1 cellular context compared by ENCODE assay signal in the genomic region with DNA sequence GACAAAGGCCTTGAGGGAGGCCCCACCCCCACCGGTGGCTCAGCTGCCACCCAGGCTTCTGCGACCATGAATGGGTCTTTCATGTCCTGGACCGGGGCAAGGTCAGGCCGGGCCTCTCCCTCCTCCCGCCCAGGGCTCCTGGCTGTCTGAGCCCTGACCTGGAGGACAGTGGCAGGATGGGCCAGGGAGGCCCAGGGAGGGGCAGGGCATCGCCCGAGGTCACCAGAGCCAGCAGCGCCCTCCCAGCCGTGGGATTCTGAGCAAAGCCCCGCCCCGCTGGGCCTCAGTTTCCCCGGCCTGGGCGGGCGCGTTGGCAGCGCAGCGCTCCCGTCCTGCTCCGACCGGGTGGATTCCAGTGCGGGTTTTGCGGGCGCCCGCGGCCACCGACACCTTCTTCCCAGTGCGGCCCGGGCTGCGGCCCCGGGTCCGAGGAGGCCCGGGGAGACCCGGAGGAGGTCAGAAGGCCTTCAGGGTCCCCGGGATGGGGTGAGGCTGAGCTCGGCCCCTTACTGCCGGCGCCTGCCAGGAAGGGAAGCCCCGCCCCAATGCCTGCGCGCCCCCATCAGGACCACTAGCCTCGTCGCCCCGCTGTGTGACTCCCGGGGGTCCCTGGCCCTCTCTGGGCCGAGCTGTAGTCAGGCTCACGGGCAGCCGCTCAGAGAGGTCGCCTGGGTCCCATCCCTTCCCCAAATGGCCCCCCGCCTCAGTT.
TF ChIP-seq lines count a peak whose summit lies in the region.

No MANE protein-coding gene starts in this region.

TF ChIP-seq in HEK293, 187 proteins besides CTCF, POLR2A, EP300 and RAD21 (continued from another document):
- TF ChIP-seq ZBTB7A (tag by site-specific recombination; IDR thresholded peaks at IDR 0.05; ENCODE audit: low read depth) (0 out of 2 replicates have a peak, but pooled peaks have one; percentile 12), ZNF600 (tag by site-specific recombination; IDR thresholded peaks at IDR 0.05) (no peak), ZIC2 (tag by site-specific recombination; IDR thresholded peaks at IDR 0.05) (peak; percentile 54), IKZF3 (tag by site-specific recombination; IDR thresholded peaks at IDR 0.05) (0 out of 2 replicates have a peak, but pooled peaks have one; percentile 5), ZNF146 (tag by site-specific recombination; IDR thresholded peaks at IDR 0.05) (0 out of 2 replicates have a peak, but pooled peaks have one; percentile 3), ZSCAN30 (tag by site-specific recombination; IDR thresholded peaks at IDR 0.05) (peak; percentile 71; the same call in 1 of the 2 replicates), ZEB2 (tag by site-specific recombination; IDR thresholded peaks at IDR 0.05) (peak; percentile 86), ZNF837 (tag by site-specific recombination; IDR thresholded peaks at IDR 0.05) (no peak), ZNF157 (tag by site-specific recombination; IDR thresholded peaks at IDR 0.05) (no peak), SP3 (tag by site-specific recombination; IDR thresholded peaks at IDR 0.05) (peak; percentile 51), ZNF544 (tag by site-specific recombination; IDR thresholded peaks at IDR 0.05) (no peak), ZBTB20 (tag by site-specific recombination; IDR thresholded peaks at IDR 0.05) (peak; percentile 34; the same call in 1 of the 2 replicates), SP2 (tag by site-specific recombination; IDR thresholded peaks at IDR 0.05) (0 out of 2 replicates have a peak, but pooled peaks have one; percentile 13), KLF16 (tag by site-specific recombination; IDR thresholded peaks at IDR 0.05) (peak; percentile 39; the same call in 1 of the 2 replicates), ZBTB21 (tag by site-specific recombination; IDR thresholded peaks at IDR 0.05) (no peak), ZNF776 (tag by site-specific recombination; IDR thresholded peaks at IDR 0.05; ENCODE audit: borderline replicate concordance) (peak; percentile 99), ZNF501 (tag by site-specific recombination; IDR thresholded peaks at IDR 0.05) (0 out of 2 replicates have a peak, but pooled peaks have one; percentile 31), ZNF792 (tag by site-specific recombination; IDR thresholded peaks at IDR 0.05) (0 out of 2 replicates have a peak, but pooled peaks have one; percentile 37), KLF8 (tag by site-specific recombination; IDR thresholded peaks at IDR 0.05) (peak; percentile 66; the same call in 1 of the 2 replicates), BCL11A (tag by site-specific recombination; IDR thresholded peaks at IDR 0.05; ENCODE audit: low read depth) (0 out of 2 replicates have a peak, but pooled peaks have one; percentile 5), GLIS1 (tag by site-specific recombination; IDR thresholded peaks at IDR 0.05) (peak; percentile 35), ZNF621 (tag by site-specific recombination; IDR thresholded peaks at IDR 0.05) (no peak), ZNF2 (tag by site-specific recombination; IDR thresholded peaks at IDR 0.05) (0 out of 2 replicates have a peak, but pooled peaks have one; percentile 40), GLIS2 (tag by site-specific recombination; IDR thresholded peaks at IDR 0.05) (peak; percentile 80), ZNF510 (tag by site-specific recombination; IDR thresholded peaks at IDR 0.05; ENCODE audit: insufficient replicate concordance) (no peak), KLF9 (tag by site-specific recombination; IDR thresholded peaks at IDR 0.05; ENCODE audit: low read depth) (peak; percentile 43; the same call in 1 of the 2 replicates)
- TF ChIP-seq, protein P1, sequence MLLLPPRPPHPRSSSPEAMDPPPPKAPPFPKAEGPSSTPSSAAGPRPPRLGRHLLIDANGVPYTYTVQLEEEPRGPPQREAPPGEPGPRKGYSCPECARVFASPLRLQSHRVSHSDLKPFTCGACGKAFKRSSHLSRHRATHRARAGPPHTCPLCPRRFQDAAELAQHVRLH (tag by site-specific recombination; IDR thresholded peaks at IDR 0.05) = peak; percentile 62; the same call in 1 of the 2 replicates
- TF ChIP-seq, protein P2, sequence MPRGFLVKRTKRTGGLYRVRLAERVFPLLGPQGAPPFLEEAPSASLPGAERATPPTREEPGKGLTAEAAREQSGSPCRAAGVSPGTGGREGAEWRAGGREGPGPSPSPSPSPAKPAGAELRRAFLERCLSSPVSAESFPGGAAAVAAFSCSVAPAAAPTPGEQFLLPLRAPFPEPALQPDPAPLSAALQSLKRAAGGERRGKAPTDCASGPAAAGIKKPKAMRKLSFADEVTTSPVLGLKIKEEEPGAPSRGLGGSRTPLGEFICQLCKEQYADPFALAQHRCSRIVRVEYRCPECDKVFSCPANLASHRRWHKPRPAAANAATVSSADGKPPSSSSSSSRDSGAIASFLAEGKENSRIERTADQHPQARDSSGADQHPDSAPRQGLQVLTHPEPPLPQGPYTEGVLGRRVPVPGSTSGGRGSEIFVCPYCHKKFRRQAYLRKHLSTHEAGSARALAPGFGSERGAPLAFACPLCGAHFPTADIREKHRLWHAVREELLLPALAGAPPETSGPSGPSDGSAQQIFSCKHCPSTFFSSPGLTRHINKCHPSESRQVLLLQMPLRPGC (tag by site-specific recombination; IDR thresholded peaks at IDR 0.05) = 0 out of 2 replicates have a peak, but pooled peaks have one; percentile 17
- TF ChIP-seq, protein P3, sequence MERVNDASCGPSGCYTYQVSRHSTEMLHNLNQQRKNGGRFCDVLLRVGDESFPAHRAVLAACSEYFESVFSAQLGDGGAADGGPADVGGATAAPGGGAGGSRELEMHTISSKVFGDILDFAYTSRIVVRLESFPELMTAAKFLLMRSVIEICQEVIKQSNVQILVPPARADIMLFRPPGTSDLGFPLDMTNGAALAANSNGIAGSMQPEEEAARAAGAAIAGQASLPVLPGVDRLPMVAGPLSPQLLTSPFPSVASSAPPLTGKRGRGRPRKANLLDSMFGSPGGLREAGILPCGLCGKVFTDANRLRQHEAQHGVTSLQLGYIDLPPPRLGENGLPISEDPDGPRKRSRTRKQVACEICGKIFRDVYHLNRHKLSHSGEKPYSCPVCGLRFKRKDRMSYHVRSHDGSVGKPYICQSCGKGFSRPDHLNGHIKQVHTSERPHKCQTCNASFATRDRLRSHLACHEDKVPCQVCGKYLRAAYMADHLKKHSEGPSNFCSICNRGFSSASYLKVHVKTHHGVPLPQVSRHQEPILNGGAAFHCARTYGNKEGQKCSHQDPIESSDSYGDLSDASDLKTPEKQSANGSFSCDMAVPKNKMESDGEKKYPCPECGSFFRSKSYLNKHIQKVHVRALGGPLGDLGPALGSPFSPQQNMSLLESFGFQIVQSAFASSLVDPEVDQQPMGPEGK (tag by site-specific recombination; IDR thresholded peaks at IDR 0.05) = peak; percentile 10
- TF ChIP-seq, protein P4, sequence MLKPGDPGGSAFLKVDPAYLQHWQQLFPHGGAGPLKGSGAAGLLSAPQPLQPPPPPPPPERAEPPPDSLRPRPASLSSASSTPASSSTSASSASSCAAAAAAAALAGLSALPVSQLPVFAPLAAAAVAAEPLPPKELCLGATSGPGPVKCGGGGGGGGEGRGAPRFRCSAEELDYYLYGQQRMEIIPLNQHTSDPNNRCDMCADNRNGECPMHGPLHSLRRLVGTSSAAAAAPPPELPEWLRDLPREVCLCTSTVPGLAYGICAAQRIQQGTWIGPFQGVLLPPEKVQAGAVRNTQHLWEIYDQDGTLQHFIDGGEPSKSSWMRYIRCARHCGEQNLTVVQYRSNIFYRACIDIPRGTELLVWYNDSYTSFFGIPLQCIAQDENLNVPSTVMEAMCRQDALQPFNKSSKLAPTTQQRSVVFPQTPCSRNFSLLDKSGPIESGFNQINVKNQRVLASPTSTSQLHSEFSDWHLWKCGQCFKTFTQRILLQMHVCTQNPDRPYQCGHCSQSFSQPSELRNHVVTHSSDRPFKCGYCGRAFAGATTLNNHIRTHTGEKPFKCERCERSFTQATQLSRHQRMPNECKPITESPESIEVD (tag by site-specific recombination; IDR thresholded peaks at IDR 0.05) = no peak
- TF ChIP-seq, protein P5, sequence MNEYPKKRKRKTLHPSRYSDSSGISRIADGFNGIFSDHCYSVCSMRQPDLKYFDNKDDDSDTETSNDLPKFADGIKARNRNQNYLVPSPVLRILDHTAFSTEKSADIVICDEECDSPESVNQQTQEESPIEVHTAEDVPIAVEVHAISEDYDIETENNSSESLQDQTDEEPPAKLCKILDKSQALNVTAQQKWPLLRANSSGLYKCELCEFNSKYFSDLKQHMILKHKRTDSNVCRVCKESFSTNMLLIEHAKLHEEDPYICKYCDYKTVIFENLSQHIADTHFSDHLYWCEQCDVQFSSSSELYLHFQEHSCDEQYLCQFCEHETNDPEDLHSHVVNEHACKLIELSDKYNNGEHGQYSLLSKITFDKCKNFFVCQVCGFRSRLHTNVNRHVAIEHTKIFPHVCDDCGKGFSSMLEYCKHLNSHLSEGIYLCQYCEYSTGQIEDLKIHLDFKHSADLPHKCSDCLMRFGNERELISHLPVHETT (tag by site-specific recombination; IDR thresholded peaks at IDR 0.05) = no peak
- TF ChIP-seq, protein P6, sequence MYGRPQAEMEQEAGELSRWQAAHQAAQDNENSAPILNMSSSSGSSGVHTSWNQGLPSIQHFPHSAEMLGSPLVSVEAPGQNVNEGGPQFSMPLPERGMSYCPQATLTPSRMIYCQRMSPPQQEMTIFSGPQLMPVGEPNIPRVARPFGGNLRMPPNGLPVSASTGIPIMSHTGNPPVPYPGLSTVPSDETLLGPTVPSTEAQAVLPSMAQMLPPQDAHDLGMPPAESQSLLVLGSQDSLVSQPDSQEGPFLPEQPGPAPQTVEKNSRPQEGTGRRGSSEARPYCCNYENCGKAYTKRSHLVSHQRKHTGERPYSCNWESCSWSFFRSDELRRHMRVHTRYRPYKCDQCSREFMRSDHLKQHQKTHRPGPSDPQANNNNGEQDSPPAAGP (tag by site-specific recombination; IDR thresholded peaks at IDR 0.05) = peak; percentile 20
- TF ChIP-seq, protein P7, sequence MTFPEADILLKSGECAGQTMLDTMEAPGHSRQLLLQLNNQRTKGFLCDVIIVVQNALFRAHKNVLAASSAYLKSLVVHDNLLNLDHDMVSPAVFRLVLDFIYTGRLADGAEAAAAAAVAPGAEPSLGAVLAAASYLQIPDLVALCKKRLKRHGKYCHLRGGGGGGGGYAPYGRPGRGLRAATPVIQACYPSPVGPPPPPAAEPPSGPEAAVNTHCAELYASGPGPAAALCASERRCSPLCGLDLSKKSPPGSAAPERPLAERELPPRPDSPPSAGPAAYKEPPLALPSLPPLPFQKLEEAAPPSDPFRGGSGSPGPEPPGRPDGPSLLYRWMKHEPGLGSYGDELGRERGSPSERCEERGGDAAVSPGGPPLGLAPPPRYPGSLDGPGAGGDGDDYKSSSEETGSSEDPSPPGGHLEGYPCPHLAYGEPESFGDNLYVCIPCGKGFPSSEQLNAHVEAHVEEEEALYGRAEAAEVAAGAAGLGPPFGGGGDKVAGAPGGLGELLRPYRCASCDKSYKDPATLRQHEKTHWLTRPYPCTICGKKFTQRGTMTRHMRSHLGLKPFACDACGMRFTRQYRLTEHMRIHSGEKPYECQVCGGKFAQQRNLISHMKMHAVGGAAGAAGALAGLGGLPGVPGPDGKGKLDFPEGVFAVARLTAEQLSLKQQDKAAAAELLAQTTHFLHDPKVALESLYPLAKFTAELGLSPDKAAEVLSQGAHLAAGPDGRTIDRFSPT (tag by site-specific recombination; IDR thresholded peaks at IDR 0.05) = peak; percentile 72
